Comparison of ENCODE assay signal across 1 cellular context in genomic region chr5:133713746-133714145, GRCh38.
TF ChIP-seq lines count a peak whose summit lies in the region.

No MANE protein-coding gene starts in this region.

TF ChIP-seq in IMR-90, 13 proteins besides CTCF, POLR2A, EP300 and RAD21:
- no peak for TF ChIP-seq FOS (IDR thresholded peaks at IDR 0.05; ENCODE audit: low read depth, low read length)
- TF ChIP-seq MAZ (IDR thresholded peaks at IDR 0.05; ENCODE audit: borderline replicate concordance, low read depth, low read length): no peak
- no peak for TF ChIP-seq RFX5 (IDR thresholded peaks at IDR 0.05; ENCODE audit: low read depth, low read length)
- TF ChIP-seq ELK1 (IDR thresholded peaks at IDR 0.05; ENCODE audit: borderline replicate concordance, low read depth, low read length): no peak
- no peak for TF ChIP-seq MXI1 (IDR thresholded peaks at IDR 0.05; ENCODE audit: borderline replicate concordance, low read depth, low read length)
- no peak for TF ChIP-seq NFE2L2 (IDR thresholded peaks at IDR 0.05; ENCODE audit: low read depth, low read length)
- TF ChIP-seq MAFK (IDR thresholded peaks at IDR 0.05; ENCODE audit: low read depth, low read length): no peak
- no peak for TF ChIP-seq SMC3 (IDR thresholded peaks at IDR 0.05; ENCODE audit: low read depth, low read length)
- TF ChIP-seq USF2 (IDR thresholded peaks at IDR 0.05; ENCODE audit: low read depth, low read length): no peak
- no peak for TF ChIP-seq BHLHE40 (IDR thresholded peaks at IDR 0.05; ENCODE audit: low read depth, low read length)
TF ChIP-seq in IMR-90: peak in this region for 0.
